In the genomic region with DNA sequence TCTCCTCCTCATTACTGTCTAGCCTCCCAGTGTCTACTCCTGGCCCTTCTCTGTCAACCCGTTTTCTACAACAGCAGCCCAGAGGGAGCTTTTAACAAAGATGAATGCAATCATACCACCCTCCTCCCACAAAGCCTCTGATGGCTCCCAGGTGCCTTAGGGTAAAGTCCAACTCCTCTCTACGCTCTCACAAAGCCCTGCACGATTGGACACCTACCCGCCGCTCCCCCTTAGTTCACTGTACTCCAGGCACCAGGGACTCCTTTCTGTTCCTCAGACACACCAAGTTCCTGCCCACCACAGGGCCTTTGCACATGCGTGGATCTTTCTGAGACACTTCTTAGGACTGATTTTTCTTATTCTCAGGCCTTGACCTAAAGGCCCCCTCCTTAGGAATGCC, we compare ENCODE assay signal across 1 cellular context.
A peak's percentile ranks its signal among the peaks of the same experiment; 100 is the strongest.
TF ChIP-seq lines count a peak whose summit lies in the region.

No MANE protein-coding gene starts in this region.

TF ChIP-seq in HepG2, 621 proteins besides CTCF, POLR2A, EP300 and RAD21:
- TF ChIP-seq ZFX (CRISPR knock-in tag; IDR thresholded peaks at IDR 0.05; ENCODE audit: low read depth) (peak; percentile 18; the same call in 1 of the 2 replicates), ZNF263 (CRISPR knock-in tag; IDR thresholded peaks at IDR 0.05) (peak; percentile 54; the same call in 1 of the 2 replicates), ZMYM3 (CRISPR knock-in tag; IDR thresholded peaks at IDR 0.05) (peak; percentile 93), ZNF556 (CRISPR knock-in tag; IDR thresholded peaks at IDR 0.05; ENCODE audit: borderline replicate concordance) (0 out of 2 replicates have a peak, but pooled peaks have one; percentile 15), ZNF577 (CRISPR knock-in tag; IDR thresholded peaks at IDR 0.05; ENCODE audit: borderline replicate concordance, low read depth) (no peak), ZNF33A (CRISPR knock-in tag; IDR thresholded peaks at IDR 0.05; ENCODE audit: borderline replicate concordance) (no peak), SP1 (IDR thresholded peaks at IDR 0.05) (no peak), SP1 (CRISPR knock-in tag; IDR thresholded peaks at IDR 0.05) (no peak), MTA1 (CRISPR knock-in tag; IDR thresholded peaks at IDR 0.05; ENCODE audit: borderline replicate concordance) (0 out of 2 replicates have a peak, but pooled peaks have one; percentile 12), SIX4 (CRISPR knock-in tag; IDR thresholded peaks at IDR 0.05) (no peak), ZNF782 (CRISPR knock-in tag; IDR thresholded peaks at IDR 0.05; ENCODE audit: borderline replicate concordance) (no peak), HNF4A (CRISPR knock-in tag; IDR thresholded peaks at IDR 0.05) (peak; percentile 27; the same call in 1 of the 2 replicates), HMGXB4 (CRISPR knock-in tag; IDR thresholded peaks at IDR 0.05; ENCODE audit: borderline replicate concordance in 1 of 2, low read depth in 1 of 2) (0 out of 4 replicates have a peak, but pooled peaks of 1 of the 2 experiments have one; percentile 2), E2F1 (CRISPR knock-in tag; IDR thresholded peaks at IDR 0.05) (no peak), ZNF432 (CRISPR knock-in tag; IDR thresholded peaks at IDR 0.05; ENCODE audit: borderline replicate concordance) (no peak), HNF4G (IDR thresholded peaks at IDR 0.05; ENCODE audit: borderline replicate concordance, low read depth, low read length) (peak; percentile 20; the same call in 1 of the 2 replicates), HNF4G (CRISPR knock-in tag; IDR thresholded peaks at IDR 0.05; ENCODE audit: borderline replicate concordance, low read depth) (no peak), CAMTA2 (CRISPR knock-in tag; IDR thresholded peaks at IDR 0.05; ENCODE audit: borderline replicate concordance) (no peak), ZNF501 (CRISPR knock-in tag; IDR thresholded peaks at IDR 0.05) (0 out of 2 replicates have a peak, but pooled peaks have one; percentile 0), ZNF691 (CRISPR knock-in tag; IDR thresholded peaks at IDR 0.05; ENCODE audit: borderline replicate concordance, low read depth) (peak; percentile 24; the same call in 1 of the 2 replicates)
- TF ChIP-seq, protein P1, sequence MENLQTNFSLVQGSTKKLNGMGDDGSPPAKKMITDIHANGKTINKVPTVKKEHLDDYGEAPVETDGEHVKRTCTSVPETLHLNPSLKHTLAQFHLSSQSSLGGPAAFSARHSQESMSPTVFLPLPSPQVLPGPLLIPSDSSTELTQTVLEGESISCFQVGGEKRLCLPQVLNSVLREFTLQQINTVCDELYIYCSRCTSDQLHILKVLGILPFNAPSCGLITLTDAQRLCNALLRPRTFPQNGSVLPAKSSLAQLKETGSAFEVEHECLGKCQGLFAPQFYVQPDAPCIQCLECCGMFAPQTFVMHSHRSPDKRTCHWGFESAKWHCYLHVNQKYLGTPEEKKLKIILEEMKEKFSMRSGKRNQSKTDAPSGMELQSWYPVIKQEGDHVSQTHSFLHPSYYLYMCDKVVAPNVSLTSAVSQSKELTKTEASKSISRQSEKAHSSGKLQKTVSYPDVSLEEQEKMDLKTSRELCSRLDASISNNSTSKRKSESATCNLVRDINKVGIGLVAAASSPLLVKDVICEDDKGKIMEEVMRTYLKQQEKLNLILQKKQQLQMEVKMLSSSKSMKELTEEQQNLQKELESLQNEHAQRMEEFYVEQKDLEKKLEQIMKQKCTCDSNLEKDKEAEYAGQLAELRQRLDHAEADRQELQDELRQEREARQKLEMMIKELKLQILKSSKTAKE (CRISPR knock-in tag; IDR thresholded peaks at IDR 0.05; ENCODE audit: borderline replicate concordance): no peak
- TF ChIP-seq, protein P2, sequence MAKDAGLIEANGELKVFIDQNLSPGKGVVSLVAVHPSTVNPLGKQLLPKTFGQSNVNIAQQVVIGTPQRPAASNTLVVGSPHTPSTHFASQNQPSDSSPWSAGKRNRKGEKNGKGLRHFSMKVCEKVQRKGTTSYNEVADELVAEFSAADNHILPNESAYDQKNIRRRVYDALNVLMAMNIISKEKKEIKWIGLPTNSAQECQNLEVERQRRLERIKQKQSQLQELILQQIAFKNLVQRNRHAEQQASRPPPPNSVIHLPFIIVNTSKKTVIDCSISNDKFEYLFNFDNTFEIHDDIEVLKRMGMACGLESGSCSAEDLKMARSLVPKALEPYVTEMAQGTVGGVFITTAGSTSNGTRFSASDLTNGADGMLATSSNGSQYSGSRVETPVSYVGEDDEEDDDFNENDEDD (CRISPR knock-in tag; IDR thresholded peaks at IDR 0.05; ENCODE audit: borderline replicate concordance): no peak
- TF ChIP-seq, protein P3, sequence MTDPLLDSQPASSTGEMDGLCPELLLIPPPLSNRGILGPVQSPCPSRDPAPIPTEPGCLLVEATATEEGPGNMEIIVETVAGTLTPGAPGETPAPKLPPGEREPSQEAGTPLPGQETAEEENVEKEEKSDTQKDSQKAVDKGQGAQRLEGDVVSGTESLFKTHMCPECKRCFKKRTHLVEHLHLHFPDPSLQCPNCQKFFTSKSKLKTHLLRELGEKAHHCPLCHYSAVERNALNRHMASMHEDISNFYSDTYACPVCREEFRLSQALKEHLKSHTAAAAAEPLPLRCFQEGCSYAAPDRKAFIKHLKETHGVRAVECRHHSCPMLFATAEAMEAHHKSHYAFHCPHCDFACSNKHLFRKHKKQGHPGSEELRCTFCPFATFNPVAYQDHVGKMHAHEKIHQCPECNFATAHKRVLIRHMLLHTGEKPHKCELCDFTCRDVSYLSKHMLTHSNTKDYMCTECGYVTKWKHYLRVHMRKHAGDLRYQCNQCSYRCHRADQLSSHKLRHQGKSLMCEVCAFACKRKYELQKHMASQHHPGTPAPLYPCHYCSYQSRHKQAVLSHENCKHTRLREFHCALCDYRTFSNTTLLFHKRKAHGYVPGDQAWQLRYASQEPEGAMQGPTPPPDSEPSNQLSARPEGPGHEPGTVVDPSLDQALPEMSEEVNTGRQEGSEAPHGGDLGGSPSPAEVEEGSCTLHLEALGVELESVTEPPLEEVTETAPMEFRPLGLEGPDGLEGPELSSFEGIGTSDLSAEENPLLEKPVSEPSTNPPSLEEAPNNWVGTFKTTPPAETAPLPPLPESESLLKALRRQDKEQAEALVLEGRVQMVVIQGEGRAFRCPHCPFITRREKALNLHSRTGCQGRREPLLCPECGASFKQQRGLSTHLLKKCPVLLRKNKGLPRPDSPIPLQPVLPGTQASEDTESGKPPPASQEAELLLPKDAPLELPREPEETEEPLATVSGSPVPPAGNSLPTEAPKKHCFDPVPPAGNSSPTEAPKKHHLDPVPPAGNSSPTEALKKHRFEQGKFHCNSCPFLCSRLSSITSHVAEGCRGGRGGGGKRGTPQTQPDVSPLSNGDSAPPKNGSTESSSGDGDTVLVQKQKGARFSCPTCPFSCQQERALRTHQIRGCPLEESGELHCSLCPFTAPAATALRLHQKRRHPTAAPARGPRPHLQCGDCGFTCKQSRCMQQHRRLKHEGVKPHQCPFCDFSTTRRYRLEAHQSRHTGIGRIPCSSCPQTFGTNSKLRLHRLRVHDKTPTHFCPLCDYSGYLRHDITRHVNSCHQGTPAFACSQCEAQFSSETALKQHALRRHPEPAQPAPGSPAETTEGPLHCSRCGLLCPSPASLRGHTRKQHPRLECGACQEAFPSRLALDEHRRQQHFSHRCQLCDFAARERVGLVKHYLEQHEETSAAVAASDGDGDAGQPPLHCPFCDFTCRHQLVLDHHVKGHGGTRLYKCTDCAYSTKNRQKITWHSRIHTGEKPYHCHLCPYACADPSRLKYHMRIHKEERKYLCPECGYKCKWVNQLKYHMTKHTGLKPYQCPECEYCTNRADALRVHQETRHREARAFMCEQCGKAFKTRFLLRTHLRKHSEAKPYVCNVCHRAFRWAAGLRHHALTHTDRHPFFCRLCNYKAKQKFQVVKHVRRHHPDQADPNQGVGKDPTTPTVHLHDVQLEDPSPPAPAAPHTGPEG (CRISPR knock-in tag; IDR thresholded peaks at IDR 0.05): no peak
TF ChIP-seq in HepG2: peak in this region for 10.
